ENCODE assay signal across 19 cellular contexts in the genomic region with DNA sequence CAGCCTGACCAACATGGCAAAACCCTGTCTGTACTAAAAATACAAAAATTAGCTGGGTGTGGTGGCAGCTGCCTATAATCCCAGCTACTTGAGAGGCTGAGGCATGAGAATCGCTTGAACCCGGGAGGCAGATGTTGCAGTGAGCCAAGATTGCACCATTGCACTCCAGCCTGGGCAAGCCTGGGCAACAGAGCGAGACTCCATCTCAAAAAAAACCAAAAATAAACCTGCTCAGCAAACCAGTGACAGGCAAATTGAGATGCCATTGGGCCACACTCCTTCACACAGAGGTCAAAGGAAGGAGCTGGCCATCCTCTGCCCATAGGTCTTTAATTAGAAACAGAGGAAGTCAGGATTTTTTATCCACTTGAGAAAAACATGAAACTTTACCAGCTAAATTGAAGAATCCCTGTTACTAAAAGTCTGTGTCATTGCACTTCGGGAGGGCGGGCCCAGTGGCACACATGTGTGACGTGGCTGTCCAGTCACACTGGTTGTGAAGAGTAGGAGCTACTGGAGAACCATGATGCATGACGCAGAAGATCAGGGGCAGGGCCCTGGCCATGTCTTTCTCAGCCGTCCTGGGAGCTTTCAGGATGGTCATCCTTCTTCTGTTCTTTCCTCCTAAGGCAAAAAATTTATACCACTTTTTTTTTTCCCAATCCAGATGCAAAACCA.
DNase-seq lines count a peak whose midpoint lies in the region; ATAC-seq, FAIRE-seq and TF ChIP-seq lines count a peak whose summit lies in the region.
"Had no signal": no experiment of that assay in that cellular context is flagged by ENCODE, and none has a peak within 500 bp of the region (broad histone marks: within the 10 kb centered on the region; RNA-seq: fewer than 3 reads in every experiment).

No MANE protein-coding gene starts in this region.

- DNase-seq in heart right ventricle, result no peak
- DNase-seq in left cardiac atrium, result no peak
- DNase-seq in GM12865 (ENCODE audit: low read depth), result peak; percentile 44
- DNase-seq in GM12878 (ENCODE audit: low read depth, low spot score), result no peak
- peak; percentile 20 for DNase-seq in renal cortical epithelial cell (ENCODE audit: low read depth)
- DNase-seq in SW 1271 (lab: John Stamatoyannopoulos, UW), result no peak
- DNase-seq in chondrocyte (ENCODE audit: low spot score), result no peak
- DNase-seq: BE2C; CD8-positive, alpha-beta T cell; GDM1; KG1; NCI-H1048; NCI-H1436 treated with DMSO at 0.1 percent for 48 hours; NCI-H2029 treated with DMSO at 0.1 percent for 48 hours; NCI-H524 treated with DMSO at 0.1 percent for 48 hours had no signal

- TF ChIP-seq RAD21 in GM12878 (IDR thresholded peaks at IDR 0.05; ENCODE audit: insufficient read depth, low read depth, low read length), result no peak

- no peaks in the 10 kb centered on the region for H3K79me2 ChIP-seq in GM12878 (ENCODE audit: control insufficient read depth, insufficient read depth, low read length)

- H3K27ac ChIP-seq in heart right ventricle, result peak overlapping the region in 8 of 10 donors; percentile 10 to 86 (median 40)
- H3K27ac ChIP-seq in GM12878 (ENCODE audit: control insufficient read depth, insufficient read depth), result no peak overlapping the region
- H3K27ac ChIP-seq: SK-N-MC had no signal

- no peak overlapping the region for H3K4me3 Mint-ChIP-seq in chondrocyte (ENCODE audit: unreplicated experiment)
- H3K4me3 Mint-ChIP-seq: CD8-positive, alpha-beta T cell; GM23338 had no signal

- H3K4me2 ChIP-seq in GM12878 (ENCODE audit: control insufficient read depth, insufficient read depth), result no peak overlapping the region
- H3K4me2 ChIP-seq: GM23338 had no signal

- H3K9me3 Mint-ChIP-seq in chondrocyte (ENCODE audit: low read depth), result peaks cover 3% of the 10 kb centered on the region
- H3K9me3 Mint-ChIP-seq: CD8-positive, alpha-beta T cell had no signal

- H3K9me3 ChIP-seq in heart right ventricle, result no peaks in the 10 kb centered on the region
- H3K9me3 ChIP-seq in GM12878 (replicated peaks; ENCODE audit: control insufficient read depth, insufficient read depth, low read length), result no peaks in the 10 kb centered on the region
- H3K9me3 ChIP-seq: BE2C had no signal

- no peaks in the 10 kb centered on the region for H3K27me3 Mint-ChIP-seq in chondrocyte (ENCODE audit: low read depth)

- no peak for TF ChIP-seq POLR2A in GM12878 (IDR thresholded peaks at IDR 0.05; ENCODE audit: low read depth, low read length)

- intact Hi-C loops in heart right ventricle (cut with DNase I) (loop anchor here in 5 of 10 donors (5.0 to 10.0 kb wide), 6 partner anchors 115 to 368 kb away; a partner anchor contains a TSS), left cardiac atrium (cut with DNase I) (loop anchor here in 1 of 2 donors (10.0 kb wide), 2 partner anchors 115 to 165 kb away; a partner anchor contains a TSS), GM12878 (cut with micrococcal nuclease; ENCODE audit: unreplicated experiment) (no loop called here)

- TF ChIP-seq CTCF in heart right ventricle (IDR thresholded peaks at IDR 0.05), result no peak
- TF ChIP-seq CTCF in GM12865 (IDR thresholded peaks at IDR 0.05; ENCODE audit: insufficient read depth, low read depth, low read length, missing control alignments), result no peak
- no peak for TF ChIP-seq CTCF in GM12878 (IDR thresholded peaks at IDR 0.05 in 2 of 3, conservative IDR thresholded peaks at IDR 0.05 in 1 of 3; ENCODE audit: control insufficient read depth in 2 of 3, extremely low read depth in 1 of 3, insufficient read depth in 1 of 3, low read depth in 3 of 3, low read length in 3 of 3)
- no peak for TF ChIP-seq CTCF in chondrocyte (IDR thresholded peaks at IDR 0.05)

- no peak overlapping the region for H3K27ac Mint-ChIP-seq in chondrocyte (ENCODE audit: unreplicated experiment)
- H3K27ac Mint-ChIP-seq: CD8-positive, alpha-beta T cell; GM23338 had no signal

- POLR2A ChIA-PET in GM12878 (lab: Charles Lee), result interaction anchor here (0.6 kb wide), 1 partner anchor 20 kb away, joined by 3 read pairs; no protein-coding TSS in a partner anchor

- H3K4me3 ChIP-seq in heart right ventricle (no peak overlapping the region), GM12865 (ENCODE audit: low read depth, low read length) (no peak overlapping the region), GM12878 (no peak overlapping the region)
- H3K4me3 ChIP-seq: GM23338, SK-N-MC had no signal

- CTCF ChIA-PET in GM12878 (lab: Yijun Ruan, JAX), result interaction anchor here (1.0 to 1.2 kb wide), 2 partner anchors 12 to 55 kb away, joined by 3 to 4 read pairs; no protein-coding TSS in a partner anchor

- SMC1A ChIA-PET in GM12878 (lab: Charles Lee; ENCODE audit: uncharacterized antibody, unreplicated experiment), result interaction anchor here (1.2 kb wide), 1 partner anchor 155 kb away, joined by 4 read pairs; no protein-coding TSS in a partner anchor

- no peak for FAIRE-seq in GM12878 (lab: Jason Lieb, UNC)
- FAIRE-seq: D721Med had no signal

- H3K36me3 ChIP-seq in heart right ventricle (no peaks in the 10 kb centered on the region), GM12878 (ENCODE audit: control insufficient read depth in 2 of 2, insufficient read depth in 2 of 2, low read length in 1 of 2) (no peaks in the 10 kb centered on the region)
- H3K36me3 ChIP-seq: BE2C had no signal

- BruUV-seq in GM12878 (replicated peaks; lab: Mats Ljungman, UMichigan), result no TSS peak

- no peak overlapping the region for H3K9ac ChIP-seq in GM12878 (ENCODE audit: control insufficient read depth, insufficient read depth, low read length)

- WGBS in heart right ventricle, 2 donors, result 90% methylated on average over 8 of the region's 8 CpGs
- WGBS in GM12878 (ENCODE audit: insufficient coverage, insufficient replicate concordance, low lambda C conversion rate, missing lambda C conversion rate), result 57% methylated on average over 8 of the region's 8 CpGs

- peaks cover 55% of the 10 kb centered on the region for H3K4me1 Mint-ChIP-seq in chondrocyte (ENCODE audit: low read depth)

- no peaks in the 10 kb centered on the region for H4K20me1 ChIP-seq in GM12878 (ENCODE audit: control insufficient read depth, insufficient read depth)

- H2AFZ ChIP-seq in GM12878 (ENCODE audit: control insufficient read depth, low read depth, low read length), result no peak overlapping the region
- H2AFZ ChIP-seq: GM23338 had no signal

- peaks cover 2% of the 10 kb centered on the region for H3K36me3 Mint-ChIP-seq in chondrocyte (ENCODE audit: low read depth)
- H3K36me3 Mint-ChIP-seq: CD8-positive, alpha-beta T cell had no signal

- H3K4me1 ChIP-seq in heart right ventricle, result peaks cover 14 to 69% (median 40%) of the 10 kb centered on the region in 9 donors
- H3K4me1 ChIP-seq in GM12878 (ENCODE audit: control insufficient read depth, insufficient read depth, low read length), result peaks cover 4% of the 10 kb centered on the region; the same call in 1 of the 2 replicates

- no peak for TF ChIP-seq EP300 in GM12878 (IDR thresholded peaks at IDR 0.05; ENCODE audit: borderline replicate concordance in 1 of 2, control insufficient read depth in 1 of 2, low read depth in 2 of 2, low read length in 2 of 2)

- ATAC-seq in heart right ventricle (no peak), left cardiac atrium (no peak), GM12878 (peak; percentile 64)
- ATAC-seq: CD8-positive, alpha-beta T cell; GM23338; HCT116 had no signal

- H3K27me3 ChIP-seq in heart right ventricle (no peaks in the 10 kb centered on the region), GM12878 (replicated peaks in 1 of 2; ENCODE audit: control insufficient read depth in 2 of 2, insufficient read depth in 2 of 2, low read length in 1 of 2) (no peaks in the 10 kb centered on the region)
- H3K27me3 ChIP-seq: BE2C had no signal

- RAD21 ChIA-PET in GM12878 (lab: Charles Lee; ENCODE audit: unreplicated experiment), result no interaction called here

- in situ Hi-C loops in GM12878 (cut with MboI), result no loop called here

TF ChIP-seq in GM12878, 131 proteins besides CTCF, POLR2A, EP300 and RAD21:
- TF ChIP-seq NFIC (IDR thresholded peaks at IDR 0.05; ENCODE audit: low read depth, low read length) (no peak), CHD2 (IDR thresholded peaks at IDR 0.05; ENCODE audit: borderline replicate concordance, low read depth, low read length) (no peak), PAX5 (IDR thresholded peaks at IDR 0.05; ENCODE audit: borderline replicate concordance, low read depth, low read length) (peak; percentile 64; the same call in 1 of the 2 replicates), CBX3 (IDR thresholded peaks at IDR 0.05; ENCODE audit: borderline replicate concordance, low read depth) (no peak), MXI1 (IDR thresholded peaks at IDR 0.05; ENCODE audit: low read depth, low read length) (no peak)

Comparison
In these comparisons a context has a peak if more than half of its experiments do, and no peak if none do; other contexts are left out.
1. DNase-seq: peak in GM12865 (single experiment) and renal cortical epithelial cell (single experiment); none in heart right ventricle (0 of 2), left cardiac atrium (single experiment), GM12878 (single experiment), SW 1271 (0 of 2) and chondrocyte (single experiment).